Comparison of ENCODE assay signal across 19 cellular contexts in genomic region chr12:59733200-59733599, GRCh38.
DNase-seq lines count a peak whose midpoint lies in the region; ATAC-seq and TF ChIP-seq lines count a peak whose summit lies in the region.
"Had no signal": no experiment of that assay in that cellular context is flagged by ENCODE, and none has a peak within 500 bp of the region (broad histone marks: within the 10 kb centered on the region; RNA-seq: fewer than 3 reads in every experiment).

No MANE protein-coding gene starts in this region.

- TF ChIP-seq CTCF in right atrium auricular region (IDR thresholded peaks at IDR 0.05) (no peak), heart left ventricle (IDR thresholded peaks at IDR 0.05) (no peak), left ventricle myocardium inferior (IDR thresholded peaks at IDR 0.05; ENCODE audit: borderline replicate concordance) (no peak)

- intact Hi-C loops in Right ventricle myocardium inferior (cut with DNase I): no loop called here
- intact Hi-C loops in heart left ventricle (cut with DNase I): no loop called here
- intact Hi-C loops in left ventricle myocardium inferior (cut with micrococcal nuclease): no loop called here
- intact Hi-C loops in left ventricle myocardium superior (cut with micrococcal nuclease): no loop called here
- intact Hi-C loops in sciatic nerve (cut with DNase I): no loop called here

- H3K36me3 ChIP-seq in right atrium auricular region (peaks cover 3% of the 10 kb centered on the region), heart left ventricle (no peaks in the 10 kb centered on the region), left ventricle myocardium inferior (no peaks in the 10 kb centered on the region), neuronal stem cell (replicated peaks in 1 of 2; ENCODE audit: control insufficient read depth in 2 of 2, insufficient read depth in 2 of 2, low read length in 2 of 2) (no peaks in the 10 kb centered on the region)

- H3K27me3 ChIP-seq in right atrium auricular region (no peaks in the 10 kb centered on the region), heart left ventricle (no peaks in the 10 kb centered on the region), left ventricle myocardium inferior (ENCODE audit: low read depth) (no peaks in the 10 kb centered on the region), neuronal stem cell (ENCODE audit: control insufficient read depth in 3 of 3, insufficient read depth in 3 of 3, low read depth in 1 of 3, low read length in 3 of 3) (no peaks in the 10 kb centered on the region)
- H3K27me3 ChIP-seq: BLaER1 treated with 17β-estradiol and CSF1 and Interleukin-3, amounts not matched to agents 10 nM and 100 nM had no signal

- no peak overlapping the region for H3K4ac ChIP-seq in neuronal stem cell (ENCODE audit: low read length)

- peak overlapping the region; percentile 38 for H3K18ac ChIP-seq in neuronal stem cell (ENCODE audit: low read length)

- H2BK120ac ChIP-seq in neuronal stem cell (ENCODE audit: low read depth, low read length): no peak overlapping the region

- WGBS in heart left ventricle, 4 donors: 70 to 84% (median 79%) methylated on average over 2 to 8 of the region's 8 CpGs
- no CpG with 5 or more reads among the region's 8 CpGs for WGBS in neuronal stem cell (ENCODE audit: extremely low coverage in 2 of 2, insufficient read length in 2 of 2, insufficient replicate concordance in 1 of 2), 2 donors

- H3K14ac ChIP-seq in neuronal stem cell (ENCODE audit: low read length): peak overlapping the region; percentile 82

- peak; percentile 17 for ATAC-seq in Right ventricle myocardium inferior
- peak in 3 of 4 donors; percentile 57 to 67 (median 62) for ATAC-seq in heart left ventricle
- ATAC-seq in left ventricle myocardium superior: peak; percentile 57
- no peak for ATAC-seq in sciatic nerve
- ATAC-seq: A549; CD8-positive, alpha-beta T cell had no signal

- H2BK5ac ChIP-seq in neuronal stem cell (ENCODE audit: low read length): no peak overlapping the region

- no peak overlapping the region for H3K23ac ChIP-seq in neuronal stem cell (ENCODE audit: low read depth, low read length, poor library complexity)

- H3K4me2 ChIP-seq in neuronal stem cell (ENCODE audit: insufficient read depth, low read length, poor library complexity, severe bottlenecking): no peak overlapping the region
- H3K4me2 ChIP-seq: A549; BLaER1 treated with 17β-estradiol and CSF1 and Interleukin-3, amounts not matched to agents 10 nM and 100 nM had no signal

- H2AFZ ChIP-seq in neuronal stem cell (ENCODE audit: low read length): no peak overlapping the region

- H3K27ac ChIP-seq in right atrium auricular region (no peak overlapping the region), heart left ventricle (peak overlapping the region in 1 of 12 donors; percentile 3), left ventricle myocardium inferior (replicated peaks) (no peak overlapping the region), neuronal stem cell (replicated peaks; ENCODE audit: low read length) (no peak overlapping the region)
- H3K27ac ChIP-seq: 22Rv1; A549; BLaER1 treated with 17β-estradiol and CSF1 and Interleukin-3, amounts not matched to agents 10 nM and 100 nM; C4-2B had no signal

- no peaks in the 10 kb centered on the region for H3K79me1 ChIP-seq in neuronal stem cell (ENCODE audit: low read depth, low read length)

- H3K4me1 ChIP-seq in right atrium auricular region (peaks cover 0 to 13% of the 10 kb centered on the region in 2 donors), heart left ventricle (peaks cover 0 to 50% (median 20%) of the 10 kb centered on the region in 12 donors), left ventricle myocardium inferior (peaks cover 69% of the 10 kb centered on the region), neuronal stem cell (ENCODE audit: control insufficient read depth in 2 of 2, insufficient read depth in 1 of 2, low read depth in 1 of 2, low read length in 2 of 2) (peaks cover 0 to 2% of the 10 kb centered on the region in 2 donors)
- H3K4me1 ChIP-seq: A549; BLaER1 treated with 17β-estradiol and CSF1 and Interleukin-3, amounts not matched to agents 10 nM and 100 nM had no signal

- no peak overlapping the region for H4K8ac ChIP-seq in neuronal stem cell (ENCODE audit: low read depth, low read length)

- no peaks in the 10 kb centered on the region for H3K9me3 ChIP-seq in right atrium auricular region
- no peaks in the 10 kb centered on the region for H3K9me3 ChIP-seq in heart left ventricle
- H3K9me3 ChIP-seq in left ventricle myocardium inferior (replicated peaks): no peaks in the 10 kb centered on the region
- no peaks in the 10 kb centered on the region for H3K9me3 ChIP-seq in neuronal stem cell (replicated peaks in 1 of 2; ENCODE audit: control insufficient read depth in 2 of 2, insufficient read depth in 1 of 2, low read depth in 1 of 2, low read length in 2 of 2)
- H3K9me3 ChIP-seq: A549, Caco-2 had no signal

- no peak overlapping the region for H2BK12ac ChIP-seq in neuronal stem cell (ENCODE audit: low read length)

- TF ChIP-seq POLR2A in heart left ventricle (IDR thresholded peaks at IDR 0.05): no peak

- H4K91ac ChIP-seq in neuronal stem cell (ENCODE audit: low read depth, low read length, poor library complexity): no peak overlapping the region

- no peak overlapping the region for H2BK15ac ChIP-seq in neuronal stem cell (ENCODE audit: low read length)

- peak; percentile 63 for DNase-seq in Right ventricle myocardium inferior (ENCODE audit: missing footprints)
- no peak for DNase-seq in right atrium auricular region (ENCODE audit: low spot score)
- DNase-seq in heart left ventricle: peak in 2 of 5 donors; percentile 34 to 35
- DNase-seq in left ventricle myocardium inferior: no peak
- peak; percentile 28 for DNase-seq in left ventricle myocardium superior
- no peak for DNase-seq in neuronal stem cell (ENCODE audit: low spot score)
- no peak for DNase-seq in sciatic nerve (ENCODE audit: low spot score)
- DNase-seq in H4 (ENCODE audit: low spot score): no peak
- DNase-seq: AML-193; Caco-2; Calu3; CD4-positive, alpha-beta T cell; CD8-positive, alpha-beta T cell; DMS79 treated with DMSO at 0.1 percent for 48 hours; GF-D8 had no signal

- H2AK5ac ChIP-seq in neuronal stem cell (ENCODE audit: low read depth, low read length): no peak overlapping the region

- no peak overlapping the region for H3K9ac ChIP-seq in neuronal stem cell (ENCODE audit: low read depth, low read length, poor library complexity)
- H3K9ac ChIP-seq: BLaER1 treated with 17β-estradiol and CSF1 and Interleukin-3, amounts not matched to agents 10 nM and 100 nM had no signal

- H3K4me3 ChIP-seq in right atrium auricular region (no peak overlapping the region), heart left ventricle (no peak overlapping the region), left ventricle myocardium inferior (no peak overlapping the region), neuronal stem cell (ENCODE audit: low read length in 2 of 2) (no peak overlapping the region)
- H3K4me3 ChIP-seq: A549; BLaER1 treated with 17β-estradiol and CSF1 and Interleukin-3, amounts not matched to agents 10 nM and 100 nM had no signal

Comparison
In these comparisons a context has a peak if more than half of its experiments do, and no peak if none do; other contexts are left out.
1. DNase-seq: peak in Right ventricle myocardium inferior (single experiment) and left ventricle myocardium superior (single experiment); none in right atrium auricular region (single experiment), left ventricle myocardium inferior (single experiment), neuronal stem cell (single experiment), sciatic nerve (single experiment) and H4 (single experiment).